In genomic region chr15:38532728-38533127, GRCh38 we compare ENCODE assay signal across 27 cellular contexts. TPM values are rescaled to one million over a fixed set of nuclear protein-coding genes. Genes with fewer than 3 reads are reported as not detected.
DNase-seq lines count a peak whose midpoint lies in the region; ATAC-seq and TF ChIP-seq lines count a peak whose summit lies in the region.
"Had no signal": no experiment of that assay in that cellular context is flagged by ENCODE, and none has a peak within 500 bp of the region (broad histone marks: within the 10 kb centered on the region; RNA-seq: fewer than 3 reads in every experiment).

No MANE protein-coding gene starts in this region.

- no peaks in the 10 kb centered on the region for H3K27me3 ChIP-seq in naive thymus-derived CD4-positive, alpha-beta T cell (ENCODE audit: control insufficient read depth in 2 of 2, insufficient read depth in 2 of 2, low read length in 2 of 2)
- H3K27me3 ChIP-seq: BLaER1, dorsolateral prefrontal cortex, gastroesophageal sphincter had no signal

- ATAC-seq in activated T-cell treated with anti-CD3 and anti-CD28 coated beads, Interleukin-2, amount 50 U/mL, for 4 hours = no peak
- no peak for ATAC-seq in activated T-helper 17 cell treated with anti-CD3 and anti-CD28 coated beads, Interleukin-2, amount 50 U/mL, for 72 hours (replicated peaks)
- no peak for ATAC-seq in naive thymus-derived CD4-positive, alpha-beta T cell
- no peak for ATAC-seq in HG03469 (IDR thresholded peaks at IDR 0.05; ENCODE audit: unreplicated experiment)
- ATAC-seq: gastroesophageal sphincter; GM12878; left lobe of liver; stimulated activated naive B cell treated with anti-CD40 and anti-IgM and Interleukin-4, amounts not matched to agents 10 μg/mL and 1 μg/mL and 100 μg/mL, for 72 hours had no signal

- no peaks in the 10 kb centered on the region for H3K36me3 ChIP-seq in HEK293 (ENCODE audit: control insufficient read depth in 2 of 2, insufficient read depth in 1 of 2, low read length in 2 of 2)
- H3K36me3 ChIP-seq in naive thymus-derived CD4-positive, alpha-beta T cell (ENCODE audit: control insufficient read depth in 2 of 3, insufficient read depth in 3 of 3, low read length in 3 of 3) = peaks cover 0 to 24% (median 18%) of the 10 kb centered on the region in 3 experiments
- H3K36me3 ChIP-seq: gastroesophageal sphincter, prostate gland had no signal

- peaks cover 95% of the 10 kb centered on the region for H3K4me1 Mint-ChIP-seq in activated T-cell treated with anti-CD3 and anti-CD28 coated beads, Interleukin-2, amount 50 U/mL, for 4 hours (ENCODE audit: low read depth)
- H3K4me1 Mint-ChIP-seq in activated T-helper 17 cell treated with anti-CD3 and anti-CD28 coated beads, Interleukin-2, amount 50 U/mL, for 72 hours = peaks cover 91% of the 10 kb centered on the region
- peaks cover 75 to 100% (median 99%) of the 10 kb centered on the region in 7 donors for H3K4me1 Mint-ChIP-seq in naive thymus-derived CD4-positive, alpha-beta T cell

- H3K36me3 Mint-ChIP-seq in activated T-cell treated with anti-CD3 and anti-CD28 coated beads, Interleukin-2, amount 50 U/mL, for 4 hours (ENCODE audit: insufficient read depth) = peaks cover 68% of the 10 kb centered on the region
- H3K36me3 Mint-ChIP-seq in activated T-helper 17 cell treated with anti-CD3 and anti-CD28 coated beads, Interleukin-2, amount 50 U/mL, for 72 hours (ENCODE audit: low read depth) = peaks cover 100% of the 10 kb centered on the region
- H3K36me3 Mint-ChIP-seq in naive thymus-derived CD4-positive, alpha-beta T cell = peaks cover 7 to 70% (median 62%) of the 10 kb centered on the region in 5 donors

- intact Hi-C loops in naive thymus-derived CD4-positive, alpha-beta T cell (cut with micrococcal nuclease) = loop anchor here in 1 of 2 donors (2.0 kb wide), 1 partner anchor 20 kb away; no protein-coding TSS in a partner anchor

- H3K4me3 ChIP-seq in HEK293 (ENCODE audit: low read depth, low read length) = no peak overlapping the region
- H3K4me3 ChIP-seq in naive thymus-derived CD4-positive, alpha-beta T cell (ENCODE audit: low read length) = no peak overlapping the region
- H3K4me3 ChIP-seq: BLaER1, dorsolateral prefrontal cortex, gastroesophageal sphincter, GM12878, prostate gland had no signal

- H3K9me3 ChIP-seq in HEK293 (ENCODE audit: control insufficient read depth, insufficient read depth, low read depth, low read length) = no peaks in the 10 kb centered on the region
- H3K9me3 ChIP-seq in naive thymus-derived CD4-positive, alpha-beta T cell (ENCODE audit: control insufficient read depth in 2 of 3, low read length in 3 of 3) = no peaks in the 10 kb centered on the region
- H3K9me3 ChIP-seq: BLaER1, gastroesophageal sphincter, prostate gland had no signal

- no peak for TF ChIP-seq CTCF in HEK293 (tag by site-specific recombination; IDR thresholded peaks at IDR 0.05)

- H3K9me3 Mint-ChIP-seq in activated T-cell treated with anti-CD3 and anti-CD28 coated beads, Interleukin-2, amount 50 U/mL, for 4 hours = no peaks in the 10 kb centered on the region
- no peaks in the 10 kb centered on the region for H3K9me3 Mint-ChIP-seq in activated T-helper 17 cell treated with anti-CD3 and anti-CD28 coated beads, Interleukin-2, amount 50 U/mL, for 72 hours
- H3K9me3 Mint-ChIP-seq in naive thymus-derived CD4-positive, alpha-beta T cell = peaks cover 0 to 6% (median 0%) of the 10 kb centered on the region in 11 donors
- H3K9me3 Mint-ChIP-seq: memory B cell; stimulated activated naive B cell treated with anti-CD40 and anti-IgM and Interleukin-4, amounts not matched to agents 10 μg/mL and 1 μg/mL and 100 μg/mL, for 72 hours had no signal

- H3K4me1 ChIP-seq in HEK293 (ENCODE audit: control insufficient read depth, insufficient read depth, low read length) = peaks cover 8% of the 10 kb centered on the region; the same call in 1 of the 2 replicates
- H3K4me1 ChIP-seq in naive thymus-derived CD4-positive, alpha-beta T cell (ENCODE audit: control insufficient read depth in 2 of 2, insufficient read depth in 2 of 2, low read length in 2 of 2) = peaks cover 69 to 75% of the 10 kb centered on the region in 2 donors
- H3K4me1 ChIP-seq: prostate gland had no signal

- no peaks in the 10 kb centered on the region for H3K27me3 Mint-ChIP-seq in activated T-cell treated with anti-CD3 and anti-CD28 coated beads, Interleukin-2, amount 50 U/mL, for 4 hours (ENCODE audit: low read depth)
- no peaks in the 10 kb centered on the region for H3K27me3 Mint-ChIP-seq in activated T-helper 17 cell treated with anti-CD3 and anti-CD28 coated beads, Interleukin-2, amount 50 U/mL, for 72 hours
- H3K27me3 Mint-ChIP-seq in naive thymus-derived CD4-positive, alpha-beta T cell = no peaks in the 10 kb centered on the region
- H3K27me3 Mint-ChIP-seq: memory B cell; stimulated activated naive B cell treated with anti-CD40 and anti-IgM and Interleukin-4, amounts not matched to agents 10 μg/mL and 1 μg/mL and 100 μg/mL, for 72 hours had no signal

- CTCF ChIA-PET in HEK293 (lab: Yijun Ruan, JAX) = interaction anchor here (1.7 kb wide), 2 partner anchors 10 to 31 kb away, joined by 5 to 8 read pairs; partner anchors contain the start of gene RASGRP1
- CTCF ChIA-PET in naive thymus-derived CD4-positive, alpha-beta T cell (lab: Charles Lee) = interaction anchor here (0.9 to 4.7 kb wide), 3 partner anchors 13 to 167 kb away, joined by 3 to 18 read pairs (median 4); no protein-coding TSS in a partner anchor

- H3K27ac ChIP-seq in HEK293 (ENCODE audit: extremely low read depth, low read depth, low read length) = no peak overlapping the region
- no peak overlapping the region for H3K27ac ChIP-seq in naive thymus-derived CD4-positive, alpha-beta T cell (ENCODE audit: low read depth, low read length)
- H3K27ac ChIP-seq: BLaER1, gastroesophageal sphincter, prostate gland, RWPE1 had no signal

- DNase-seq in activated T-cell treated with anti-CD3 and anti-CD28 coated beads, Interleukin-2, amount 50 U/mL, for 4 hours = no peak
- DNase-seq in activated T-cell treated with anti-CD3 and anti-CD28 coated beads, Interleukin-2, amount 50 U/mL, for 1 hour = no peak
- DNase-seq in naive thymus-derived CD4-positive, alpha-beta T cell = no peak
- DNase-seq in DMS 273 treated with DMSO at 0.1 percent for 48 hours (lab: John Stamatoyannopoulos, UW) (no peak), activated gamma-delta T cell treated with Interleukin-2 at 50 U/mL for 16 hours (no peak)
- DNase-seq: ACHN; activated CD4-positive, alpha-beta T cell treated with anti-CD3 and anti-CD28 coated beads for 4 hours; Calu3; cerebellar nuclear complex; dorsolateral prefrontal cortex; hippocampal formation; NCI-H1436 treated with DMSO at 0.1 percent for 48 hours; NCI-H446; NCI-H82; stimulated activated CD4-positive, alpha-beta T cell treated with anti-CD3 and anti-CD28 coated beads, Interleukin-4, amount 100 ng/mL, for 4 hours; stimulated activated naive B cell treated with anti-CD40 and anti-IgM and Interleukin-4, amounts not matched to agents 10 μg/mL and 1 μg/mL and 100 μg/mL, for 72 hours had no signal

- H3K27ac Mint-ChIP-seq in activated T-helper 17 cell treated with anti-CD3 and anti-CD28 coated beads, Interleukin-2, amount 50 U/mL, for 72 hours = peak overlapping the region; percentile 88
- peak overlapping the region; percentile 21 to 97 (median 82) for H3K27ac Mint-ChIP-seq in naive thymus-derived CD4-positive, alpha-beta T cell
- H3K27ac Mint-ChIP-seq: memory B cell; stimulated activated naive B cell treated with anti-CD40 and anti-IgM and Interleukin-4, amounts not matched to agents 10 μg/mL and 1 μg/mL and 100 μg/mL, for 72 hours had no signal

- POLR2A ChIA-PET in HEK293 (lab: Yijun Ruan, JAX) = no interaction called here
- POLR2A ChIA-PET in naive thymus-derived CD4-positive, alpha-beta T cell (lab: Charles Lee) = interaction anchor here (0.9 to 2.8 kb wide), 3 partner anchors 9 to 157 kb away, joined by 3 to 10 read pairs (median 9); no protein-coding TSS in a partner anchor

- H3K4me3 Mint-ChIP-seq in activated T-cell treated with anti-CD3 and anti-CD28 coated beads, Interleukin-2, amount 50 U/mL, for 4 hours = peak overlapping the region; percentile 27
- H3K4me3 Mint-ChIP-seq in activated T-helper 17 cell treated with anti-CD3 and anti-CD28 coated beads, Interleukin-2, amount 50 U/mL, for 72 hours = peak overlapping the region; percentile 74
- H3K4me3 Mint-ChIP-seq in naive thymus-derived CD4-positive, alpha-beta T cell = peak overlapping the region in 9 of 10 donors; percentile 3 to 80 (median 55)
- H3K4me3 Mint-ChIP-seq: memory B cell; stimulated activated naive B cell treated with anti-CD40 and anti-IgM and Interleukin-4, amounts not matched to agents 10 μg/mL and 1 μg/mL and 100 μg/mL, for 72 hours had no signal

TF ChIP-seq in HEK293, 187 proteins besides CTCF, POLR2A, EP300 and RAD21:
- TF ChIP-seq REST (tag by site-specific recombination; IDR thresholded peaks at IDR 0.05) (peak; percentile 39; the same call in 1 of the 2 replicates), OSR2 (tag by site-specific recombination; IDR thresholded peaks at IDR 0.05) (no peak)

RNA-seq across cellular contexts. Expression of gene RASGRP1, which starts 31.9 kb away (rescaled TPM):
- total RNA-seq in activated T-cell treated with anti-CD3 and anti-CD28 coated beads, Interleukin-2, amount 50 U/mL, for 4 hours = 10 to 100 TPM; 36.9 to 55.5 (median 47.6) TPM
- total RNA-seq in activated T-helper 17 cell treated with anti-CD3 and anti-CD28 coated beads, Interleukin-2, amount 50 U/mL, for 72 hours = 100 to 1,000 TPM; 118 to 164 TPM
- 100 to 1,000 TPM; 100 to 182 (median 101) TPM for total RNA-seq in naive thymus-derived CD4-positive, alpha-beta T cell
- 100 to 1,000 TPM in 1 of 2 donors, 10 to 100 TPM in 1; 77.6 to 113 TPM for polyA plus RNA-seq in naive thymus-derived CD4-positive, alpha-beta T cell
- total RNA-seq: fibroblast of lung had no signal
